8 cellular contexts compared by ENCODE assay signal in genomic region chr5:79109527-79110492, GRCh38. TPM values are rescaled to one million over a fixed set of nuclear protein-coding genes. Genes with fewer than 3 reads are reported as not detected.
DNase-seq lines count a peak whose midpoint lies in the region; ATAC-seq and TF ChIP-seq lines count a peak whose summit lies in the region.

No MANE protein-coding gene starts in this region.

- H3K27ac ChIP-seq in breast epithelium (no peak overlapping the region), WERI-Rb-1 (no peak overlapping the region), foreskin keratinocyte (no peak overlapping the region), testis (no peak overlapping the region)

- POLR2A ChIA-PET in MCF 10A (lab: Yijun Ruan, JAX) = no interaction called here

- no peak overlapping the region for H3K4me3 Mint-ChIP-seq in MCF 10A (ENCODE audit: unreplicated experiment)

- intact Hi-C loops in MCF 10A (cut with micrococcal nuclease) (loop anchor here (5.0 kb wide), 1 partner anchor 83 kb away; no protein-coding TSS in a partner anchor), breast epithelium (cut with DNase I; ENCODE audit: low total_unique reads) (no loop called here), testis (cut with DNase I; ENCODE audit: low total_unique reads) (no loop called here)

- H3K4me1 ChIP-seq in breast epithelium (no peaks in the 10 kb centered on the region), foreskin keratinocyte (no peaks in the 10 kb centered on the region), testis (peaks cover 7% of the 10 kb centered on the region)

- no peak for TF ChIP-seq POLR2A in breast epithelium (IDR thresholded peaks at IDR 0.05)
- TF ChIP-seq POLR2A in testis (IDR thresholded peaks at IDR 0.05) = no peak

- peak; percentile 32 for ATAC-seq in foreskin keratinocyte
- ATAC-seq in HG02973 (IDR thresholded peaks at IDR 0.05; ENCODE audit: unreplicated experiment) = no peak

- H3K9me3 ChIP-seq in breast epithelium (no peaks in the 10 kb centered on the region), WERI-Rb-1 (ENCODE audit: severe bottlenecking) (no peaks in the 10 kb centered on the region), testis (no peaks in the 10 kb centered on the region)

- H3K27me3 ChIP-seq in breast epithelium (peaks cover 0 to 18% of the 10 kb centered on the region in 2 donors), WERI-Rb-1 (ENCODE audit: insufficient read depth, low read depth, severe bottlenecking) (no peaks in the 10 kb centered on the region), foreskin keratinocyte (peaks cover 69% of the 10 kb centered on the region), testis (no peaks in the 10 kb centered on the region)

- 51 to 59% methylated on average over 15 of the region's 15 CpGs for WGBS in testis, 2 donors

- no peaks in the 10 kb centered on the region for H3K4me1 Mint-ChIP-seq in MCF 10A (ENCODE audit: insufficient read depth, unreplicated experiment)

- no peak overlapping the region for H3K27ac Mint-ChIP-seq in MCF 10A (ENCODE audit: low read depth, unreplicated experiment)

- no peaks in the 10 kb centered on the region for H3K27me3 Mint-ChIP-seq in MCF 10A (ENCODE audit: insufficient read depth, unreplicated experiment)

- TF ChIP-seq CTCF in MCF 10A (IDR thresholded peaks at IDR 0.05; ENCODE audit: unreplicated experiment) (peak; percentile 42), breast epithelium (IDR thresholded peaks at IDR 0.05) (no peak), WERI-Rb-1 (IDR thresholded peaks at IDR 0.05; ENCODE audit: low read depth, low read length) (peak; percentile 79), foreskin keratinocyte (conservative IDR thresholded peaks at IDR 0.05) (peak; percentile 66), testis (IDR thresholded peaks at IDR 0.05) (peak in 1 of 3 experiments; percentile 18)

- BruUV-seq in MCF 10A (replicated peaks; lab: Mats Ljungman, UMichigan) = no TSS peak

- DNase-seq in MCF 10A (ENCODE audit: unreplicated experiment) = peak; percentile 43
- no peak for DNase-seq in breast epithelium (ENCODE audit: low spot score in 2 of 2)
- DNase-seq in WERI-Rb-1 = peak; percentile 44
- no peak for DNase-seq in foreskin keratinocyte
- DNase-seq in testis = peak; percentile 34
- DNase-seq in NCI-H2171 (lab: John Stamatoyannopoulos, UW) = no peak
- no peak for DNase-seq in NCI-H187 (lab: John Stamatoyannopoulos, UW)

- no peak overlapping the region for H3K4me3 ChIP-seq in breast epithelium
- H3K4me3 ChIP-seq in WERI-Rb-1 (ENCODE audit: low read depth, low read length) = no peak overlapping the region
- H3K4me3 ChIP-seq in testis = no peak overlapping the region

- no peaks in the 10 kb centered on the region for H3K36me3 Mint-ChIP-seq in MCF 10A (ENCODE audit: insufficient read depth, unreplicated experiment)

- no peaks in the 10 kb centered on the region for H3K9me3 Mint-ChIP-seq in MCF 10A (ENCODE audit: unreplicated experiment)

- H3K36me3 ChIP-seq in breast epithelium (no peaks in the 10 kb centered on the region), WERI-Rb-1 (no peaks in the 10 kb centered on the region), testis (ENCODE audit: low read depth, missing control alignments) (no peaks in the 10 kb centered on the region)

- CTCF ChIA-PET in MCF 10A (lab: Yijun Ruan, JAX) = interaction anchor here (0.7 to 1.4 kb wide), 2 partner anchors 12 to 86 kb away, joined by 3 read pairs; no protein-coding TSS in a partner anchor

RNA-seq across cellular contexts. Expression of gene BHMT, which starts 1.8 kb away (rescaled TPM):
- total RNA-seq in MCF 10A (2022) (not detected in 2 replicates), breast epithelium (1 to 10 TPM in 1 of 3 donors, under 1 TPM in 1, not detected in 1; 0.98 to 1.8 TPM), foreskin keratinocyte (not detected in 2 replicates), testis (under 1 TPM in 1 of 2 donors, not detected in 1; 0.25 TPM)
- polyA plus RNA-seq in foreskin keratinocyte (not detected in 2 replicates), testis (ENCODE audit: insufficient read depth, low read depth, low replicate concordance) (1.3 TPM)

RNA-seq across cellular contexts. Expression of gene BHMT2, which starts 40.2 kb away (rescaled TPM):
- total RNA-seq in MCF 10A (2022) (not detected in 2 replicates), breast epithelium (10 to 100 TPM in 2 of 3 donors, 1 to 10 TPM in 1; 8.0 to 63.7 (median 19.3) TPM), foreskin keratinocyte (0.11 TPM in 1 of 2 replicates, not detected in the other), testis (10 to 100 TPM; 10.1 to 12.0 TPM)
- polyA plus RNA-seq in foreskin keratinocyte (0.03 TPM in 1 of 2 replicates, not detected in the other), testis (ENCODE audit: insufficient read depth, low read depth, low replicate concordance) (10.1 TPM)

RNA-seq across cellular contexts. Expression of gene DMGDH, which starts 40.3 kb away (rescaled TPM):
- total RNA-seq in MCF 10A (2022) = 9.2 and 14.7 TPM in 2 replicates
- total RNA-seq in breast epithelium = 10 to 100 TPM in 1 of 3 donors, 1 to 10 TPM in 2; 1.5 to 12.5 (median 2.9) TPM
- 0.07 and 0.17 TPM in 2 replicates for total RNA-seq in foreskin keratinocyte
- polyA plus RNA-seq in foreskin keratinocyte = 0.29 TPM in 1 of 2 replicates, not detected in the other
- total RNA-seq in testis = 10 to 100 TPM in 1 of 2 donors, 1 to 10 TPM in 1; 3.8 to 18.0 TPM
- polyA plus RNA-seq in testis (ENCODE audit: insufficient read depth, low read depth, low replicate concordance) = 6.8 TPM

Comparison
In these comparisons a context has a peak if more than half of its experiments do, and no peak if none do; other contexts are left out.
1. DNase-seq: peak in MCF 10A (single experiment), WERI-Rb-1 (single experiment) and testis (single experiment); none in breast epithelium (0 of 2), foreskin keratinocyte (0 of 2), NCI-H2171 (single experiment) and NCI-H187 (0 of 2).
2. CTCF ChIP-seq: peak in MCF 10A (single experiment), WERI-Rb-1 (single experiment) and foreskin keratinocyte (single experiment); none in breast epithelium (0 of 3).